In genomic region chr20:36401336-36401735, GRCh38 we compare ENCODE assay signal across 28 cellular contexts.
"Had no signal": no experiment of that assay in that cellular context is flagged by ENCODE, and none has a peak within 500 bp of the region (broad histone marks: within the 10 kb centered on the region; RNA-seq: fewer than 3 reads in every experiment).

No MANE protein-coding gene starts in this region.

- H3K4me1 ChIP-seq: Peyer's patch had no signal

- H3K27ac ChIP-seq: brain microvascular endothelial cell, Peyer's patch, RWPE1, WERI-Rb-1 had no signal

- H3K4me3 Mint-ChIP-seq: activated CD8-positive, alpha-beta T cell treated with anti-CD3 and anti-CD28 coated beads, Interleukin-2, amount 10 ng/mL, durations not matched to agents 7 days and 5 days; activated naive CD4-positive, alpha-beta T cell treated with anti-CD3 and anti-CD28 coated beads for 36 hours; activated T-cell treated with anti-CD3 and anti-CD28 coated beads, Interleukin-2, amount 50 U/mL, for 24 hours had no signal

- ATAC-seq: activated CD8-positive, alpha-beta T cell treated with anti-CD3 and anti-CD28 coated beads, Interleukin-2, amount 10 ng/mL, durations not matched to agents 7 days and 5 days; activated naive CD4-positive, alpha-beta T cell treated with anti-CD3 and anti-CD28 coated beads, Interleukin-2, amount 50 U/mL, for 72 hours; K562; Right ventricle myocardium inferior had no signal

- H3K4me3 ChIP-seq: K562, Peyer's patch had no signal

- H3K27me3 ChIP-seq: Peyer's patch had no signal

- H3K27ac Mint-ChIP-seq: activated CD8-positive, alpha-beta T cell treated with anti-CD3 and anti-CD28 coated beads, Interleukin-2, amount 10 ng/mL, durations not matched to agents 7 days and 5 days; activated naive CD4-positive, alpha-beta T cell treated with anti-CD3 and anti-CD28 coated beads for 36 hours; activated T-cell treated with anti-CD3 and anti-CD28 coated beads, Interleukin-2, amount 50 U/mL, for 24 hours had no signal

- DNase-seq: activated CD4-positive, alpha-beta T cell treated with anti-CD3 and anti-CD28 coated beads for 1 hour; activated CD4-positive, alpha-beta T cell treated with anti-CD3 and anti-CD28 coated beads for 48 hours; activated CD4-positive, alpha-beta T cell treated with anti-CD3 and anti-CD28 coated beads, Interleukin-2, amount 50 U/mL, for 48 hours; activated CD4-positive, CD25-positive, alpha-beta regulatory T cell; activated CD8-positive, alpha-beta T cell treated with anti-CD3 and anti-CD28 coated beads, Interleukin-2, amount 10 ng/mL, durations not matched to agents 7 days and 5 days; activated gamma-delta T cell treated with Interleukin-2 at 50 U/mL for 16 hours; activated naive CD4-positive, alpha-beta T cell treated with anti-CD3 and anti-CD28 coated beads for 36 hours; activated T-cell treated with anti-CD3 and anti-CD28 coated beads, Interleukin-2, amount 50 U/mL, for 24 hours; brain microvascular endothelial cell; central memory CD4-positive, alpha-beta T cell; NCI-H1092 treated with DMSO at 0.1 percent for 48 hours; NCI-H1417; NCI-H187; NCI-H2029 treated with DMSO at 0.1 percent for 48 hours; NCI-H2171 treated with DMSO at 0.1 percent for 48 hours; NCI-H2227 treated with DMSO at 0.1 percent for 48 hours; NCI-H446; NCI-H510A treated with DMSO at 0.1 percent for 48 hours; NCI-H526 treated with DMSO at 0.1 percent for 48 hours; NCI-H774; Peyer's patch; SIG-M5; T1000; WERI-Rb-1 had no signal

- H3K36me3 Mint-ChIP-seq: activated naive CD4-positive, alpha-beta T cell treated with anti-CD3 and anti-CD28 coated beads, Interleukin-2, amount 50 U/mL, for 72 hours had no signal

- H3K36me3 ChIP-seq: brain microvascular endothelial cell, Peyer's patch, WERI-Rb-1 had no signal

- H3K9me3 Mint-ChIP-seq: activated naive CD4-positive, alpha-beta T cell treated with anti-CD3 and anti-CD28 coated beads for 36 hours; activated T-cell treated with anti-CD3 and anti-CD28 coated beads, Interleukin-2, amount 50 U/mL, for 24 hours had no signal

- H3K9me3 ChIP-seq: Peyer's patch had no signal
